Comparison of ENCODE assay signal across 18 cellular contexts in genomic region chr19:10043286-10043927, GRCh38. TPM values are rescaled to one million over a fixed set of nuclear protein-coding genes. Genes with fewer than 3 reads are reported as not detected.
DNase-seq lines count a peak whose midpoint lies in the region; ATAC-seq and TF ChIP-seq lines count a peak whose summit lies in the region.
"Had no signal": no experiment of that assay in that cellular context is flagged by ENCODE, and none has a peak within 500 bp of the region (broad histone marks: within the 10 kb centered on the region; RNA-seq: fewer than 3 reads in every experiment).

No MANE protein-coding gene starts in this region.

- peaks cover 13% of the 10 kb centered on the region for H3K27me3 Mint-ChIP-seq in activated CD4-positive, alpha-beta memory T cell treated with anti-CD3 and anti-CD28 coated beads, Interleukin-2, amount 10 ng/mL, durations not matched to agents 7 days and 5 days

- WGBS in GM23248 (ENCODE audit: low coverage in 1 of 2, low lambda C conversion rate in 2 of 2, missing lambda C conversion rate in 2 of 2), 2 experiments = 29 to 31% methylated on average over 4 of the region's 4 CpGs

- H3K9me2 ChIP-seq in GM23248 (ENCODE audit: insufficient read depth) = no peaks in the 10 kb centered on the region

- H3K4me2 ChIP-seq in GM23248 (ENCODE audit: unreplicated experiment) = no peak overlapping the region

- no peaks in the 10 kb centered on the region for H3F3A ChIP-seq in GM23248 (ENCODE audit: insufficient read depth)

- no peak for TF ChIP-seq CTCF in A673 (conservative IDR thresholded peaks at IDR 0.05; ENCODE audit: low read depth, low read length)

- H2AFZ ChIP-seq in GM23248 = no peak overlapping the region

- in situ Hi-C loops in GM23248 (cut with MboI) = no loop called here

- H3K36me3 ChIP-seq in A673 (ENCODE audit: insufficient read depth, low read length, poor library complexity, severe bottlenecking) (no peaks in the 10 kb centered on the region), GM23248 (ENCODE audit: low read depth) (no peaks in the 10 kb centered on the region)

- POLR2A ChIA-PET in A673 (lab: Charles Lee; ENCODE audit: low non-redundant PET) = no interaction called here
- POLR2A ChIA-PET in activated CD4-positive, alpha-beta memory T cell treated with anti-CD3 and anti-CD28 coated beads, Interleukin-2, amount 10 ng/mL, durations not matched to agents 7 days and 5 days (lab: Charles Lee) = no interaction called here

- no peak overlapping the region for H3K27ac Mint-ChIP-seq in activated CD4-positive, alpha-beta memory T cell treated with anti-CD3 and anti-CD28 coated beads, Interleukin-2, amount 10 ng/mL, durations not matched to agents 7 days and 5 days
- H3K27ac Mint-ChIP-seq: activated CD8-positive, alpha-beta T cell treated with anti-CD3 and anti-CD28 coated beads for 36 hours; activated T-helper 17 cell treated with anti-CD3 and anti-CD28 coated beads, Interleukin-2, amount 50 U/mL, for 72 hours; naive thymus-derived CD4-positive, alpha-beta T cell; type B pancreatic cell had no signal

- intact Hi-C loops in A673 (cut with micrococcal nuclease; ENCODE audit: unreplicated experiment) = no loop called here

- H4K20me1 ChIP-seq in GM23248 (ENCODE audit: insufficient read depth) = no peaks in the 10 kb centered on the region

- no peak overlapping the region for H3K4me3 ChIP-seq in A673 (ENCODE audit: low read depth, low read length, poor library complexity, severe bottlenecking)
- no peak overlapping the region for H3K4me3 ChIP-seq in GM23248
- H3K4me3 ChIP-seq: psoas muscle had no signal

- H3K4me1 ChIP-seq in A673 (ENCODE audit: insufficient read depth, low read length, poor library complexity, severe bottlenecking) (no peaks in the 10 kb centered on the region), GM23248 (ENCODE audit: insufficient read depth) (no peaks in the 10 kb centered on the region)
- H3K4me1 ChIP-seq: psoas muscle had no signal

- H3K4me3 Mint-ChIP-seq in activated CD4-positive, alpha-beta memory T cell treated with anti-CD3 and anti-CD28 coated beads, Interleukin-2, amount 10 ng/mL, durations not matched to agents 7 days and 5 days = no peak overlapping the region
- H3K4me3 Mint-ChIP-seq: activated CD8-positive, alpha-beta T cell treated with anti-CD3 and anti-CD28 coated beads for 36 hours; activated T-helper 17 cell treated with anti-CD3 and anti-CD28 coated beads, Interleukin-2, amount 50 U/mL, for 72 hours; naive thymus-derived CD4-positive, alpha-beta T cell; type B pancreatic cell had no signal

- H3K27me3 ChIP-seq in A673 (replicated peaks; ENCODE audit: insufficient read depth, low read depth, low read length, poor library complexity) (no peaks in the 10 kb centered on the region), GM23248 (replicated peaks; ENCODE audit: insufficient read depth) (no peaks in the 10 kb centered on the region)

- H3K36me3 Mint-ChIP-seq in activated CD4-positive, alpha-beta memory T cell treated with anti-CD3 and anti-CD28 coated beads, Interleukin-2, amount 10 ng/mL, durations not matched to agents 7 days and 5 days (ENCODE audit: low read depth) = no peaks in the 10 kb centered on the region
- H3K36me3 Mint-ChIP-seq: type B pancreatic cell had no signal

- DNase-seq in A673 (ENCODE audit: low spot score) (peak; percentile 28), GM23248 (peak; percentile 60), SK-N-DZ (ENCODE audit: low spot score) (peak; percentile 57), fibroblast of peridontal ligament (ENCODE audit: extremely low read depth) (peak; percentile 58), HPDE6-E6E7 (ENCODE audit: extremely low spot score) (no peak)
- no peak for DNase-seq in activated CD4-positive, alpha-beta memory T cell treated with anti-CD3 and anti-CD28 coated beads, Interleukin-2, amount 10 ng/mL, durations not matched to agents 7 days and 5 days
- DNase-seq: activated CD8-positive, alpha-beta T cell treated with anti-CD3 and anti-CD28 coated beads for 36 hours; anterior cingulate cortex; effector memory CD4-positive, alpha-beta T cell; head of caudate nucleus; NCI-H526 treated with DMSO at 0.1 percent for 48 hours; psoas muscle; stimulated activated CD8-positive, alpha-beta memory T cell treated with anti-CD3 and anti-CD28 coated beads, Interleukin-4, amount 100 ng/mL, for 48 hours had no signal

- H3K9me3 ChIP-seq in A673 (ENCODE audit: low read depth, low read length, poor library complexity, severe bottlenecking) (peaks cover 11% of the 10 kb centered on the region), GM23248 (ENCODE audit: low read depth) (no peaks in the 10 kb centered on the region)

- H3K9ac ChIP-seq in GM23248 = no peak overlapping the region

- ATAC-seq in HG02870 (IDR thresholded peaks at IDR 0.05; ENCODE audit: unreplicated experiment) (no peak), HG03108 (IDR thresholded peaks at IDR 0.05; ENCODE audit: unreplicated experiment) (no peak)
- ATAC-seq: activated CD8-positive, alpha-beta T cell treated with anti-CD3 and anti-CD28 coated beads for 36 hours; activated T-helper 17 cell treated with anti-CD3 and anti-CD28 coated beads, Interleukin-2, amount 50 U/mL, for 72 hours; naive thymus-derived CD4-positive, alpha-beta T cell; psoas muscle had no signal

- H3K79me2 ChIP-seq in GM23248 (ENCODE audit: insufficient read depth) = no peaks in the 10 kb centered on the region

- no TSS peak for BruUV-seq in A673 (replicated peaks; lab: Mats Ljungman, UMichigan)

- H3K27ac ChIP-seq in A673 (ENCODE audit: low read depth, low read length, poor library complexity, severe bottlenecking) (no peak overlapping the region), GM23248 (no peak overlapping the region)
- H3K27ac ChIP-seq: psoas muscle had no signal

- CTCF ChIA-PET in A673 (lab: Charles Lee) = no interaction called here
- CTCF ChIA-PET in activated CD4-positive, alpha-beta memory T cell treated with anti-CD3 and anti-CD28 coated beads, Interleukin-2, amount 10 ng/mL, durations not matched to agents 7 days and 5 days (lab: Charles Lee) = interaction anchor here (1.6 kb wide), 1 partner anchor 16 kb away, joined by 3 read pairs; no protein-coding TSS in a partner anchor

- H3K4me1 Mint-ChIP-seq in activated CD4-positive, alpha-beta memory T cell treated with anti-CD3 and anti-CD28 coated beads, Interleukin-2, amount 10 ng/mL, durations not matched to agents 7 days and 5 days = no peaks in the 10 kb centered on the region
- H3K4me1 Mint-ChIP-seq: activated T-helper 17 cell treated with anti-CD3 and anti-CD28 coated beads, Interleukin-2, amount 50 U/mL, for 72 hours had no signal

- no peaks in the 10 kb centered on the region for H3K9me3 Mint-ChIP-seq in activated CD4-positive, alpha-beta memory T cell treated with anti-CD3 and anti-CD28 coated beads, Interleukin-2, amount 10 ng/mL, durations not matched to agents 7 days and 5 days
- H3K9me3 Mint-ChIP-seq: activated T-helper 17 cell treated with anti-CD3 and anti-CD28 coated beads, Interleukin-2, amount 50 U/mL, for 72 hours; type B pancreatic cell had no signal

RNA-seq across cellular contexts. Expression of gene RDH8, which starts 30.1 kb away (rescaled TPM):
- not detected in 2 replicates for total RNA-seq in A673 (2021)
- 0.97 TPM in 1 of 2 replicates, not detected in the other for total RNA-seq in GM23248 (2014; rRNA removed; shearing (Covaris generic))
- 0.19 TPM in 1 of 2 replicates, not detected in the other for polyA plus RNA-seq in GM23248 (2016; fragmentation: Nextera tagmentation; extraction: Ambion mirVana)
- not detected in 2 replicates for polyA plus RNA-seq in SK-N-DZ (2014; cell fraction: cytosol; rRNA removed)
- not detected in 2 replicates for polyA plus RNA-seq in SK-N-DZ (2014; cell fraction: nucleus; rRNA removed)
- not detected for total RNA-seq in activated CD4-positive, alpha-beta memory T cell treated with anti-CD3 and anti-CD28 coated beads, Interleukin-2, amount 10 ng/mL, durations not matched to agents 7 days and 5 days
- total RNA-seq: activated CD8-positive, alpha-beta T cell treated with anti-CD3 and anti-CD28 coated beads for 36 hours; naive thymus-derived CD4-positive, alpha-beta T cell; psoas muscle had no signal
- polyA plus RNA-seq: naive thymus-derived CD4-positive, alpha-beta T cell; psoas muscle had no signal

RNA-seq across cellular contexts. Expression of gene COL5A3, which starts 33.1 kb away (rescaled TPM):
- 6.4 and 6.8 TPM in 2 replicates for total RNA-seq in A673 (2021)
- total RNA-seq in GM23248 (2014; rRNA removed; shearing (Covaris generic)) = 22.8 and 26.8 TPM in 2 replicates
- 4.1 and 4.2 TPM in 2 replicates for polyA plus RNA-seq in GM23248 (2016; fragmentation: Nextera tagmentation; extraction: Ambion mirVana)
- not detected in 2 replicates for polyA plus RNA-seq in SK-N-DZ (2014; cell fraction: cytosol; rRNA removed)
- polyA plus RNA-seq in SK-N-DZ (2014; cell fraction: nucleus; rRNA removed) = not detected in 2 replicates
- total RNA-seq in activated CD4-positive, alpha-beta memory T cell treated with anti-CD3 and anti-CD28 coated beads, Interleukin-2, amount 10 ng/mL, durations not matched to agents 7 days and 5 days = 1 to 10 TPM; 1.1 TPM
- polyA plus RNA-seq: naive thymus-derived CD4-positive, alpha-beta T cell had no signal

RNA-seq across cellular contexts. Expression of gene SHFL, which starts 42.7 kb away (rescaled TPM):
- 15.2 and 17.3 TPM in 2 replicates for total RNA-seq in A673 (2021)
- total RNA-seq in GM23248 (2014; rRNA removed; shearing (Covaris generic)) = 30.6 and 33.0 TPM in 2 replicates
- polyA plus RNA-seq in GM23248 (2016; fragmentation: Nextera tagmentation; extraction: Ambion mirVana) = 28.4 and 29.8 TPM in 2 replicates
- polyA plus RNA-seq in SK-N-DZ (2014; cell fraction: cytosol; rRNA removed) = 0.09 and 0.47 TPM in 2 replicates
- polyA plus RNA-seq in SK-N-DZ (2014; cell fraction: nucleus; rRNA removed) = 1.4 and 1.6 TPM in 2 replicates
- 100 to 1,000 TPM; 103 to 108 TPM for total RNA-seq in activated CD4-positive, alpha-beta memory T cell treated with anti-CD3 and anti-CD28 coated beads, Interleukin-2, amount 10 ng/mL, durations not matched to agents 7 days and 5 days

RNA-seq across cellular contexts. Expression of gene ANGPTL6, which starts 59.1 kb away (rescaled TPM):
- not detected in 2 replicates for total RNA-seq in A673 (2021)
- 0.22 and 0.63 TPM in 2 replicates for total RNA-seq in GM23248 (2014; rRNA removed; shearing (Covaris generic))
- 0.46 and 0.58 TPM in 2 replicates for polyA plus RNA-seq in GM23248 (2016; fragmentation: Nextera tagmentation; extraction: Ambion mirVana)
- 1.4 and 1.7 TPM in 2 replicates for polyA plus RNA-seq in SK-N-DZ (2014; cell fraction: cytosol; rRNA removed)
- polyA plus RNA-seq in SK-N-DZ (2014; cell fraction: nucleus; rRNA removed) = 0.69 and 2.2 TPM in 2 replicates
- 1 to 10 TPM; 2.4 TPM for total RNA-seq in activated CD4-positive, alpha-beta memory T cell treated with anti-CD3 and anti-CD28 coated beads, Interleukin-2, amount 10 ng/mL, durations not matched to agents 7 days and 5 days
- total RNA-seq: psoas muscle had no signal

Comparison
In these comparisons a context has a peak if more than half of its experiments do, and no peak if none do; other contexts are left out.
1. DNase-seq: peak in A673 (single experiment), GM23248 (single experiment), SK-N-DZ (single experiment) and fibroblast of peridontal ligament (single experiment); none in activated CD4-positive, alpha-beta memory T cell treated with anti-CD3 and anti-CD28 coated beads, Interleukin-2, amount 10 ng/mL, durations not matched to agents 7 days and 5 days (single experiment) and HPDE6-E6E7 (single experiment).